Comparison of ENCODE assay signal across 8 cellular contexts in genomic region chr1:6624712-6625578, GRCh38. TPM values are rescaled to one million over a fixed set of nuclear protein-coding genes. Genes with fewer than 3 reads are reported as not detected.
DNase-seq lines count a peak whose midpoint lies in the region; ATAC-seq and TF ChIP-seq lines count a peak whose summit lies in the region.

TSS of gene THAP3 (plus strand) at chr1:6624868. CDS start at chr1:6625219, 351 bp downstream.

- H3K27ac ChIP-seq in caudate nucleus (ENCODE audit: low read depth, low read length): peak within 1 kb of the TSS; percentile 93

- no peak for TF ChIP-seq POLR2A in GM18505 (IDR thresholded peaks at IDR 0.05; ENCODE audit: borderline replicate concordance, extremely low read depth, insufficient read depth, insufficient read length)

- DNase-seq in A172 (ENCODE audit: low spot score): peak; percentile 82
- peak; percentile 79 for DNase-seq in NCI-H2196 (lab: John Stamatoyannopoulos, UW; ENCODE audit: unreplicated experiment)
- peak; percentile 79 to 87 (median 83) for DNase-seq in activated CD4-positive, CD25-positive, alpha-beta regulatory T cell (lab: John Stamatoyannopoulos, UW)
- DNase-seq in caudate nucleus (lab: John Stamatoyannopoulos, UW): peak in 60 of 61 donors; percentile 32 to 88 (median 76)
- peak; percentile 94 for DNase-seq in islet precursor cell
- peak; percentile 76 to 88 (median 82) for DNase-seq in stimulated activated CD4-positive, alpha-beta T cell treated with anti-CD3 and anti-CD28 coated beads, Interleukin-12 subunit alpha, Interleukin-12 subunit beta, amount 100 ng/mL, for 48 hours (ENCODE audit: low read depth in 2 of 3, low spot score in 1 of 3)

- ATAC-seq in GM18505 (IDR thresholded peaks at IDR 0.05; ENCODE audit: unreplicated experiment): peak; percentile 74
- peak; percentile 83 for ATAC-seq in HG02973 (IDR thresholded peaks at IDR 0.05; ENCODE audit: unreplicated experiment)

RNA-seq across cellular contexts. Expression of gene THAP3, which starts in this region (rescaled TPM):
- 18.1 and 21.3 TPM in 2 replicates for total RNA-seq in A172 (2014; rRNA removed; shearing (Covaris generic))

Comparison
In these comparisons a context has a peak if more than half of its experiments do, and no peak if none do; other contexts are left out.
1. Peak in every context shown above with its lines: DNase-seq, ATAC-seq and H3K27ac ChIP-seq.